8 cellular contexts compared by ENCODE assay signal in genomic region chr9:62550539-62550938, GRCh38.
DNase-seq lines count a peak whose midpoint lies in the region; ATAC-seq, FAIRE-seq and TF ChIP-seq lines count a peak whose summit lies in the region.
"Not testable (repeated sequence)": the region's sequence is repeated elsewhere in the genome, so short reads cannot be mapped to it uniquely, and the experiment has no call there.

No MANE protein-coding gene starts in this region.

- POLR2A ChIA-PET in Caco-2 (lab: Charles Lee); GM12878 (lab: Charles Lee): not testable (repeated sequence)

- not testable (repeated sequence) for H3K9me3 ChIP-seq in Caco-2; RWPE2 (ENCODE audit: severe bottlenecking); GM12878 (replicated peaks; ENCODE audit: control insufficient read depth, insufficient read depth, low read length); mucosa of descending colon

- not testable (repeated sequence) for BruUV-seq in Caco-2 (replicated peaks; lab: Mats Ljungman, UMichigan); GM12878 (replicated peaks; lab: Mats Ljungman, UMichigan)

- TF ChIP-seq POLR2A in GM12878 (IDR thresholded peaks at IDR 0.05; ENCODE audit: low read depth, low read length): not testable (repeated sequence)

- TF ChIP-seq EP300 in GM12878 (IDR thresholded peaks at IDR 0.05; ENCODE audit: borderline replicate concordance in 1 of 2, control insufficient read depth in 1 of 2, low read depth in 2 of 2, low read length in 2 of 2): not testable (repeated sequence)

- DNase-seq in Caco-2 (peak; percentile 0 to 18), Right ventricle myocardium inferior (ENCODE audit: missing footprints) (peak; percentile 17)
- DNase-seq in RWPE2 (ENCODE audit: low spot score); GM12878 (ENCODE audit: low read depth, low spot score); mucosa of descending colon: not testable (repeated sequence)

- not testable (repeated sequence) for H3K36me3 Mint-ChIP-seq in Caco-2 (ENCODE audit: insufficient read depth, unreplicated experiment)

- not testable (repeated sequence) for H3K4me3 Mint-ChIP-seq in Caco-2 (ENCODE audit: unreplicated experiment)

- H3K27ac ChIP-seq in RWPE2 (ENCODE audit: poor library complexity, severe bottlenecking); GM12878 (ENCODE audit: control insufficient read depth, insufficient read depth): not testable (repeated sequence)

- intact Hi-C loops in Caco-2 (cut with micrococcal nuclease; ENCODE audit: unreplicated experiment); GM12878 (cut with micrococcal nuclease; ENCODE audit: unreplicated experiment); Right ventricle myocardium inferior (cut with DNase I); mucosa of descending colon (cut with DNase I, micrococcal nuclease): not testable (repeated sequence)

- not testable (repeated sequence) for FAIRE-seq in GM12878 (lab: Jason Lieb, UNC)

- in situ Hi-C loops in GM12878 (cut with MboI): not testable (repeated sequence)

- TF ChIP-seq RAD21 in GM12878 (IDR thresholded peaks at IDR 0.05; ENCODE audit: insufficient read depth, low read depth, low read length): not testable (repeated sequence)

- not testable (repeated sequence) for H3K4me1 ChIP-seq in Caco-2; RWPE2 (ENCODE audit: insufficient read depth, poor library complexity, severe bottlenecking); GM12878 (ENCODE audit: control insufficient read depth, insufficient read depth, low read length); mucosa of descending colon (ENCODE audit: low read depth)

- H3K79me2 ChIP-seq in GM12878 (ENCODE audit: control insufficient read depth, insufficient read depth, low read length): not testable (repeated sequence)

- not testable (repeated sequence) for H3K27me3 ChIP-seq in Caco-2 (replicated peaks; ENCODE audit: control insufficient read depth, insufficient read depth, low read length); RWPE2 (ENCODE audit: insufficient read depth, poor library complexity, severe bottlenecking); GM12878 (replicated peaks in 1 of 2; ENCODE audit: control insufficient read depth in 2 of 2, insufficient read depth in 2 of 2, low read length in 1 of 2)

- H3K27ac Mint-ChIP-seq in Caco-2 (ENCODE audit: unreplicated experiment): not testable (repeated sequence)

- not testable (repeated sequence) for H3K9ac ChIP-seq in GM12878 (ENCODE audit: control insufficient read depth, insufficient read depth, low read length)

- not testable (repeated sequence) for H3K27me3 Mint-ChIP-seq in Caco-2 (ENCODE audit: insufficient read depth, unreplicated experiment)

- H3K4me2 ChIP-seq in GM12878 (ENCODE audit: control insufficient read depth, insufficient read depth): not testable (repeated sequence)

- H4K20me1 ChIP-seq in GM12878 (ENCODE audit: control insufficient read depth, insufficient read depth): not testable (repeated sequence)

- ATAC-seq in GM19025 (IDR thresholded peaks at IDR 0.05; ENCODE audit: low read depth, unreplicated experiment) (peak; percentile 61), HG02571 (IDR thresholded peaks at IDR 0.05; ENCODE audit: unreplicated experiment) (peak; percentile 56), HG03159 (IDR thresholded peaks at IDR 0.05; ENCODE audit: unreplicated experiment) (peak; percentile 85), RWPE2 (ENCODE audit: low read depth) (peak; percentile 89), GM12878 (peak; percentile 77), mucosa of descending colon (peak; percentile 90)
- not testable (repeated sequence) for ATAC-seq in Right ventricle myocardium inferior

- H2AFZ ChIP-seq in GM12878 (ENCODE audit: control insufficient read depth, low read depth, low read length): not testable (repeated sequence)

- not testable (repeated sequence) for TF ChIP-seq CTCF in Caco-2 (IDR thresholded peaks at IDR 0.05; ENCODE audit: insufficient read depth in 1 of 2, low read depth in 1 of 2, low read length in 1 of 2, severe bottlenecking in 1 of 2, unreplicated experiment in 1 of 2); RWPE2 (IDR thresholded peaks at IDR 0.05; ENCODE audit: poor library complexity, severe bottlenecking); mucosa of descending colon (IDR thresholded peaks at IDR 0.05)
- 0 out of 6 replicates have a peak, but pooled peaks of 1 of the 3 experiments have one; percentile 8 for TF ChIP-seq CTCF in GM12878 (IDR thresholded peaks at IDR 0.05 in 2 of 3, conservative IDR thresholded peaks at IDR 0.05 in 1 of 3; ENCODE audit: control insufficient read depth in 2 of 3, extremely low read depth in 1 of 3, insufficient read depth in 1 of 3, low read depth in 3 of 3, low read length in 3 of 3)

- SMC1A ChIA-PET in GM12878 (lab: Charles Lee; ENCODE audit: uncharacterized antibody, unreplicated experiment): not testable (repeated sequence)

- not testable (repeated sequence) for H3K9me3 Mint-ChIP-seq in Caco-2 (ENCODE audit: unreplicated experiment)

- H3K4me3 ChIP-seq in Caco-2 (ENCODE audit: low read depth, low read length); RWPE2 (ENCODE audit: severe bottlenecking); GM12878; mucosa of descending colon: not testable (repeated sequence)

- not testable (repeated sequence) for H3K4me1 Mint-ChIP-seq in Caco-2 (ENCODE audit: low read depth, unreplicated experiment)

- H3K36me3 ChIP-seq in Caco-2 (ENCODE audit: control insufficient read depth, insufficient read depth, low read length); RWPE2 (ENCODE audit: low read depth); GM12878 (ENCODE audit: control insufficient read depth in 2 of 2, insufficient read depth in 2 of 2, low read length in 1 of 2); mucosa of descending colon (ENCODE audit: low read depth): not testable (repeated sequence)

- WGBS in GM12878 (ENCODE audit: insufficient coverage, insufficient replicate concordance, low lambda C conversion rate, missing lambda C conversion rate): 0% methylated on average over 2 of the region's 26 CpGs

- CTCF ChIA-PET in Caco-2 (lab: Charles Lee); GM12878 (lab: Yijun Ruan, JAX): not testable (repeated sequence)

- RAD21 ChIA-PET in GM12878 (lab: Charles Lee; ENCODE audit: unreplicated experiment): not testable (repeated sequence)
